In the genomic region with DNA sequence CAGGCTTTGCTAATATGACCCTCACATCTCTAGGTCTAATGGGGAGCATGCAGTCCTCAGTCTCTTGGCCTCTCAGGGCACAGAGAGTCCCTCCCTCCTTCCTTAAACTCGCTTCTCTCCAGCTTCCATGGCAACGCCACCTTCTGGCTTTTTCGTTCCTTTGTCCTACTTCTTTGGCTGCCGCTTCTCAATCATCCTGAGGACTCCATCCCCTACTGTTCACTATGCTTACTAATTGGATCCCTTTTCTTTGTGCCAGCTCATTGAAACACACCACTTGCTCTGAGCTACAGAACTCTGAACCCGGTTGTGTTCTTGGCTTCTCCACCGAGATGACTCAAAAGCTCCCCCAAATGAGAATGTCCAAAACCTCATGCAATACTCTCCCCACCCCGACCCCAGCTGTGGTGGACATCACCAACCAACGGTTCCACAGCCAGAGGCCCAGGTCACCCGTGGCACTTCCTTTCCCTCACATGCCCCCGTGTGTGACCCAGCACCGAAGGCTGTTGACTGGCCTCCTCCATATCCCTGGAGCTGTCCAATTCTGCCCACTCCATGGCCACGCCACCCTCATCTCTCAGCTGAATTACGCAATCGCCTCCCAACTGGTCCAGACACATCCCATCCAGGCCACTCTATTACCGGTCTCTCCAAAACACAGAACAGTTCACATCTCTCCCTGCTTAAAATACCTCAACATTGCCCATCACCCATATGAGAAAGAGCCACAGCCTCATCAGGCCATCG, we compare ENCODE assay signal across 2 cellular contexts.
TF ChIP-seq lines count a peak whose summit lies in the region.

No MANE protein-coding gene starts in this region.

TF ChIP-seq in IMR-90, 13 proteins besides CTCF, POLR2A, EP300 and RAD21:
- TF ChIP-seq SMC3 (IDR thresholded peaks at IDR 0.05; ENCODE audit: low read depth, low read length) (no peak), CEBPB (IDR thresholded peaks at IDR 0.05; ENCODE audit: low read depth, low read length) (peak; percentile 56)
- TF ChIP-seq, protein P1, sequence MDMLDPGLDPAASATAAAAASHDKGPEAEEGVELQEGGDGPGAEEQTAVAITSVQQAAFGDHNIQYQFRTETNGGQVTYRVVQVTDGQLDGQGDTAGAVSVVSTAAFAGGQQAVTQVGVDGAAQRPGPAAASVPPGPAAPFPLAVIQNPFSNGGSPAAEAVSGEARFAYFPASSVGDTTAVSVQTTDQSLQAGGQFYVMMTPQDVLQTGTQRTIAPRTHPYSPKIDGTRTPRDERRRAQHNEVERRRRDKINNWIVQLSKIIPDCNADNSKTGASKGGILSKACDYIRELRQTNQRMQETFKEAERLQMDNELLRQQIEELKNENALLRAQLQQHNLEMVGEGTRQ (IDR thresholded peaks at IDR 0.05; ENCODE audit: low read depth, low read length), result no peak

TF ChIP-seq in GM23338, 12 proteins besides CTCF, POLR2A, EP300 and RAD21:
- TF ChIP-seq EZH2phosphoT487 (IDR thresholded peaks at IDR 0.05; ENCODE audit: unreplicated experiment), result no peak
- no peak for TF ChIP-seq ZNF114 (CRISPR knock-in tag; IDR thresholded peaks at IDR 0.05)
- TF ChIP-seq EZH2 (IDR thresholded peaks at IDR 0.05; ENCODE audit: low read depth, unreplicated experiment), result no peak
- TF ChIP-seq, protein P2, sequence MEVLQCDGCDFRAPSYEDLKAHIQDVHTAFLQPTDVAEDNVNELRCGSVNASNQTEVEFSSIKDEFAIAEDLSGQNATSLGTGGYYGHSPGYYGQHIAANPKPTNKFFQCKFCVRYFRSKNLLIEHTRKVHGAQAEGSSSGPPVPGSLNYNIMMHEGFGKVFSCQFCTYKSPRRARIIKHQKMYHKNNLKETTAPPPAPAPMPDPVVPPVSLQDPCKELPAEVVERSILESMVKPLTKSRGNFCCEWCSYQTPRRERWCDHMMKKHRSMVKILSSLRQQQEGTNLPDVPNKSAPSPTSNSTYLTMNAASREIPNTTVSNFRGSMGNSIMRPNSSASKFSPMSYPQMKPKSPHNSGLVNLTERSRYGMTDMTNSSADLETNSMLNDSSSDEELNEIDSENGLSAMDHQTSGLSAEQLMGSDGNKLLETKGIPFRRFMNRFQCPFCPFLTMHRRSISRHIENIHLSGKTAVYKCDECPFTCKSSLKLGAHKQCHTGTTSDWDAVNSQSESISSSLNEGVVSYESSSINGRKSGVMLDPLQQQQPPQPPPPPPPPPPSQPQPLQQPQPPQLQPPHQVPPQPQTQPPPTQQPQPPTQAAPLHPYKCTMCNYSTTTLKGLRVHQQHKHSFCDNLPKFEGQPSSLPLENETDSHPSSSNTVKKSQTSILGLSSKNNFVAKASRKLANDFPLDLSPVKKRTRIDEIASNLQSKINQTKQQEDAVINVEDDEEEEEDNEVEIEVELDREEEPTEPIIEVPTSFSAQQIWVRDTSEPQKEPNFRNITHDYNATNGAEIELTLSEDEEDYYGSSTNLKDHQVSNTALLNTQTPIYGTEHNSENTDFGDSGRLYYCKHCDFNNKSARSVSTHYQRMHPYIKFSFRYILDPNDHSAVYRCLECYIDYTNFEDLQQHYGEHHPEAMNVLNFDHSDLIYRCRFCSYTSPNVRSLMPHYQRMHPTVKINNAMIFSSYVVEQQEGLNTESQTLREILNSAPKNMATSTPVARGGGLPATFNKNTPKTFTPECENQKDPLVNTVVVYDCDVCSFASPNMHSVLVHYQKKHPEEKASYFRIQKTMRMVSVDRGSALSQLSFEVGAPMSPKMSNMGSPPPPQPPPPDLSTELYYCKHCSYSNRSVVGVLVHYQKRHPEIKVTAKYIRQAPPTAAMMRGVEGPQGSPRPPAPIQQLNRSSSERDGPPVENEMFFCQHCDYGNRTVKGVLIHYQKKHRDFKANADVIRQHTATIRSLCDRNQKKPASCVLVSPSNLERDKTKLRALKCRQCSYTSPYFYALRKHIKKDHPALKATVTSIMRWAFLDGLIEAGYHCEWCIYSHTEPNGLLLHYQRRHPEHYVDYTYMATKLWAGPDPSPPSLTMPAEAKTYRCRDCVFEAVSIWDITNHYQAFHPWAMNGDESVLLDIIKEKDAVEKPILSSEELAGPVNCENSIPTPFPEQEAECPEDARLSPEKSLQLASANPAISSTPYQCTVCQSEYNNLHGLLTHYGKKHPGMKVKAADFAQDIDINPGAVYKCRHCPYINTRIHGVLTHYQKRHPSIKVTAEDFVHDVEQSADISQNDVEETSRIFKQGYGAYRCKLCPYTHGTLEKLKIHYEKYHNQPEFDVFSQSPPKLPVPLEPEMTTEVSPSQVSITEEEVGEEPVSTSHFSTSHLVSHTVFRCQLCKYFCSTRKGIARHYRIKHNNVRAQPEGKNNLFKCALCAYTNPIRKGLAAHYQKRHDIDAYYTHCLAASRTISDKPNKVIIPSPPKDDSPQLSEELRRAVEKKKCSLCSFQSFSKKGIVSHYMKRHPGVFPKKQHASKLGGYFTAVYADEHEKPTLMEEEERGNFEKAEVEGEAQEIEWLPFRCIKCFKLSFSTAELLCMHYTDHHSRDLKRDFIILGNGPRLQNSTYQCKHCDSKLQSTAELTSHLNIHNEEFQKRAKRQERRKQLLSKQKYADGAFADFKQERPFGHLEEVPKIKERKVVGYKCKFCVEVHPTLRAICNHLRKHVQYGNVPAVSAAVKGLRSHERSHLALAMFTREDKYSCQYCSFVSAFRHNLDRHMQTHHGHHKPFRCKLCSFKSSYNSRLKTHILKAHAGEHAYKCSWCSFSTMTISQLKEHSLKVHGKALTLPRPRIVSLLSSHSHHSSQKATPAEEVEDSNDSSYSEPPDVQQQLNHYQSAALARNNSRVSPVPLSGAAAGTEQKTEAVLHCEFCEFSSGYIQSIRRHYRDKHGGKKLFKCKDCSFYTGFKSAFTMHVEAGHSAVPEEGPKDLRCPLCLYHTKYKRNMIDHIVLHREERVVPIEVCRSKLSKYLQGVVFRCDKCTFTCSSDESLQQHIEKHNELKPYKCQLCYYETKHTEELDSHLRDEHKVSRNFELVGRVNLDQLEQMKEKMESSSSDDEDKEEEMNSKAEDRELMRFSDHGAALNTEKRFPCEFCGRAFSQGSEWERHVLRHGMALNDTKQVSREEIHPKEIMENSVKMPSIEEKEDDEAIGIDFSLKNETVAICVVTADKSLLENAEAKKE (CRISPR knock-in tag; IDR thresholded peaks at IDR 0.05), result no peak
- TF ChIP-seq, protein P3, sequence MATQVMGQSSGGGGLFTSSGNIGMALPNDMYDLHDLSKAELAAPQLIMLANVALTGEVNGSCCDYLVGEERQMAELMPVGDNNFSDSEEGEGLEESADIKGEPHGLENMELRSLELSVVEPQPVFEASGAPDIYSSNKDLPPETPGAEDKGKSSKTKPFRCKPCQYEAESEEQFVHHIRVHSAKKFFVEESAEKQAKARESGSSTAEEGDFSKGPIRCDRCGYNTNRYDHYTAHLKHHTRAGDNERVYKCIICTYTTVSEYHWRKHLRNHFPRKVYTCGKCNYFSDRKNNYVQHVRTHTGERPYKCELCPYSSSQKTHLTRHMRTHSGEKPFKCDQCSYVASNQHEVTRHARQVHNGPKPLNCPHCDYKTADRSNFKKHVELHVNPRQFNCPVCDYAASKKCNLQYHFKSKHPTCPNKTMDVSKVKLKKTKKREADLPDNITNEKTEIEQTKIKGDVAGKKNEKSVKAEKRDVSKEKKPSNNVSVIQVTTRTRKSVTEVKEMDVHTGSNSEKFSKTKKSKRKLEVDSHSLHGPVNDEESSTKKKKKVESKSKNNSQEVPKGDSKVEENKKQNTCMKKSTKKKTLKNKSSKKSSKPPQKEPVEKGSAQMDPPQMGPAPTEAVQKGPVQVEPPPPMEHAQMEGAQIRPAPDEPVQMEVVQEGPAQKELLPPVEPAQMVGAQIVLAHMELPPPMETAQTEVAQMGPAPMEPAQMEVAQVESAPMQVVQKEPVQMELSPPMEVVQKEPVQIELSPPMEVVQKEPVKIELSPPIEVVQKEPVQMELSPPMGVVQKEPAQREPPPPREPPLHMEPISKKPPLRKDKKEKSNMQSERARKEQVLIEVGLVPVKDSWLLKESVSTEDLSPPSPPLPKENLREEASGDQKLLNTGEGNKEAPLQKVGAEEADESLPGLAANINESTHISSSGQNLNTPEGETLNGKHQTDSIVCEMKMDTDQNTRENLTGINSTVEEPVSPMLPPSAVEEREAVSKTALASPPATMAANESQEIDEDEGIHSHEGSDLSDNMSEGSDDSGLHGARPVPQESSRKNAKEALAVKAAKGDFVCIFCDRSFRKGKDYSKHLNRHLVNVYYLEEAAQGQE (IDR thresholded peaks at IDR 0.05; ENCODE audit: unreplicated experiment), result no peak
- TF ChIP-seq, protein P4, sequence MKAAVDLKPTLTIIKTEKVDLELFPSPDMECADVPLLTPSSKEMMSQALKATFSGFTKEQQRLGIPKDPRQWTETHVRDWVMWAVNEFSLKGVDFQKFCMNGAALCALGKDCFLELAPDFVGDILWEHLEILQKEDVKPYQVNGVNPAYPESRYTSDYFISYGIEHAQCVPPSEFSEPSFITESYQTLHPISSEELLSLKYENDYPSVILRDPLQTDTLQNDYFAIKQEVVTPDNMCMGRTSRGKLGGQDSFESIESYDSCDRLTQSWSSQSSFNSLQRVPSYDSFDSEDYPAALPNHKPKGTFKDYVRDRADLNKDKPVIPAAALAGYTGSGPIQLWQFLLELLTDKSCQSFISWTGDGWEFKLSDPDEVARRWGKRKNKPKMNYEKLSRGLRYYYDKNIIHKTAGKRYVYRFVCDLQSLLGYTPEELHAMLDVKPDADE (IDR thresholded peaks at IDR 0.05), result no peak
- TF ChIP-seq JUNB (IDR thresholded peaks at IDR 0.05; ENCODE audit: unreplicated experiment), result no peak
- no peak for TF ChIP-seq CREB1 (CRISPR knock-in tag; IDR thresholded peaks at IDR 0.05; ENCODE audit: low read depth)
